In the genomic region with DNA sequence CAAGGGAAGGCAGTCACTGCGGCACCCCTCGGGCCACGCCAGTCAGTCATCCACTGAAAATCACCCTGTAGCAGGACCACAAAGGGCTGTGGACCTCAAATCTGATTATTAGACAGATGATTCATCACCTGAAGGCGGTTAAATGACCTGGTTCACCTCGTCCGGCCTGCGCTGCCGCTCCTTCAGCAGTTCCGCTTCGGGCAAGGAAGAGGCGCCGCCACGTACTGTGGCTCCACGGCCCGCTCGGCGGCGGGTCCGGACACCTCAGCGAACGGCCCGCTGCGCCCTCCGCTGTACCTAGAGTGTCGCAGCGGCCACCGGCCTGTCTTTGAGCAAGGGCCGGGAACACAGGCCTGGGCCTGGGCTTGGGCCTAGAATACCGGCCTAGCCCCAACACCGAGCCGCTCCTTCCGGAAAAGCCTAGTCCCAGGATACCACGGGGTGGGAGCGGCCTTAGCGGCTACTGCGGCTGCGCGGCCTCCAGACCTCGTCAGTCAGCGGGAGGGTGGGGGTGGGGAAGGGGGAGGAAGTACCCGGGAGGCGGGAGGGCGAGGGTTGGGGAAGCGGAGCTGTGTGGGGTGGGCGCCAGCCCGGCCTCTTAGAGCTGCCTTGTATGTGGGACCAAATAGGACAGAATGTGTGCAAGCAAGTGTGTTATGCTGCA, we compare ENCODE assay signal across 8 cellular contexts. TPM values are rescaled to one million over a fixed set of nuclear protein-coding genes. Genes with fewer than 3 reads are reported as not detected.
A peak's percentile ranks its signal among the peaks of the same experiment; 100 is the strongest.
DNase-seq lines count a peak whose midpoint lies in the region; ATAC-seq and TF ChIP-seq lines count a peak whose summit lies in the region.

A gene with protein sequence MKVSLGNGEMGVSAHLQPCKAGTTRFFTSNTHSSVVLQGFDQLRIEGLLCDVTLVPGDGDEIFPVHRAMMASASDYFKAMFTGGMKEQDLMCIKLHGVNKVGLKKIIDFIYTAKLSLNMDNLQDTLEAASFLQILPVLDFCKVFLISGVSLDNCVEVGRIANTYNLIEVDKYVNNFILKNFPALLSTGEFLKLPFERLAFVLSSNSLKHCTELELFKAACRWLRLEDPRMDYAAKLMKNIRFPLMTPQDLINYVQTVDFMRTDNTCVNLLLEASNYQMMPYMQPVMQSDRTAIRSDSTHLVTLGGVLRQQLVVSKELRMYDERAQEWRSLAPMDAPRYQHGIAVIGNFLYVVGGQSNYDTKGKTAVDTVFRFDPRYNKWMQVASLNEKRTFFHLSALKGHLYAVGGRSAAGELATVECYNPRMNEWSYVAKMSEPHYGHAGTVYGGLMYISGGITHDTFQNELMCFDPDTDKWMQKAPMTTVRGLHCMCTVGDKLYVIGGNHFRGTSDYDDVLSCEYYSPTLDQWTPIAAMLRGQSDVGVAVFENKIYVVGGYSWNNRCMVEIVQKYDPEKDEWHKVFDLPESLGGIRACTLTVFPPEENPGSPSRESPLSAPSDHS (minus strand): TSS at position 436 of the 664 bp plus-strand sequence. CDS start 545 bp downstream, outside the sequence.

- H3K27me3 Mint-ChIP-seq in activated CD8-positive, alpha-beta T cell treated with anti-CD3 and anti-CD28 coated beads for 36 hours: no peaks in the 10 kb centered on the region

- H3K9me3 ChIP-seq in lung (ENCODE audit: control insufficient read depth in 2 of 2, insufficient read depth in 1 of 2, low read length in 1 of 2): no peaks in the 10 kb centered on the region

- H3K4me3 Mint-ChIP-seq in activated CD8-positive, alpha-beta T cell treated with anti-CD3 and anti-CD28 coated beads for 36 hours: peak within 1 kb of the TSS; percentile 89

- peaks cover 4 to 24% of the 10 kb centered on the region in 2 donors for H3K4me1 ChIP-seq in lung (ENCODE audit: control insufficient read depth in 2 of 2, insufficient read depth in 2 of 2, low read length in 2 of 2)

- POLR2A ChIA-PET in activated CD8-positive, alpha-beta T cell treated with anti-CD3 and anti-CD28 coated beads for 36 hours (lab: Charles Lee): interaction anchor here (0.6 to 1.2 kb wide), 4 partner anchors 43 to 127 kb away, joined by 3 to 5 read pairs (median 3); no protein-coding TSS in a partner anchor

- intact Hi-C loops in activated CD8-positive, alpha-beta T cell treated with anti-CD3 and anti-CD28 coated beads for 36 hours (cut with micrococcal nuclease): no loop called here

- peaks cover 0 to 1% of the 10 kb centered on the region in 2 donors for H3K36me3 ChIP-seq in lung (ENCODE audit: control insufficient read depth in 2 of 2, insufficient read depth in 2 of 2, low read length in 2 of 2)

- TF ChIP-seq CTCF in activated CD8-positive, alpha-beta T cell treated with anti-CD3 and anti-CD28 coated beads for 36 hours (IDR thresholded peaks at IDR 0.05): no peak
- TF ChIP-seq CTCF in lung (IDR thresholded peaks at IDR 0.05; ENCODE audit: control extremely low read depth, extremely low read depth): no peak

- H3K27ac ChIP-seq in lung (ENCODE audit: low read depth in 1 of 2, low read length in 1 of 2): peak within 1 kb of the TSS; percentile 95 to 100

- peaks cover 25% of the 10 kb centered on the region for H3K36me3 Mint-ChIP-seq in activated CD8-positive, alpha-beta T cell treated with anti-CD3 and anti-CD28 coated beads for 36 hours (ENCODE audit: low read depth)

- no peaks in the 10 kb centered on the region for H3K27me3 ChIP-seq in lung (ENCODE audit: control insufficient read depth, insufficient read depth)

- peak within 1 kb of the TSS; percentile 89 for H3K27ac Mint-ChIP-seq in activated CD8-positive, alpha-beta T cell treated with anti-CD3 and anti-CD28 coated beads for 36 hours

- peaks cover 2% of the 10 kb centered on the region for H3K9me3 Mint-ChIP-seq in activated CD8-positive, alpha-beta T cell treated with anti-CD3 and anti-CD28 coated beads for 36 hours

- ATAC-seq in GM19043 (IDR thresholded peaks at IDR 0.05; ENCODE audit: low read depth, unreplicated experiment): peak; percentile 86
- ATAC-seq in HG03378 (IDR thresholded peaks at IDR 0.05; ENCODE audit: unreplicated experiment): peak; percentile 84
- ATAC-seq in activated CD8-positive, alpha-beta T cell treated with anti-CD3 and anti-CD28 coated beads for 36 hours: peak; percentile 90
- ATAC-seq in lung (ENCODE audit: insufficient read depth, low FRiP score): peak; percentile 98

- H3K4me1 Mint-ChIP-seq in activated CD8-positive, alpha-beta T cell treated with anti-CD3 and anti-CD28 coated beads for 36 hours (ENCODE audit: low read depth): peaks cover 46% of the 10 kb centered on the region

- peak within 1 kb of the TSS; percentile 92 for H3K4me3 ChIP-seq in lung

- CTCF ChIA-PET in activated CD8-positive, alpha-beta T cell treated with anti-CD3 and anti-CD28 coated beads for 36 hours (lab: Charles Lee): interaction anchor here (0.7 to 8.2 kb wide), 13 partner anchors 9 to 460 kb away, joined by 3 to 150 read pairs (median 4); no protein-coding TSS in a partner anchor

- WGBS in lung, 2 donors: 0 to 1% methylated on average over 45 to 46 of the region's 46 CpGs

- DNase-seq in AG20443 (ENCODE audit: low spot score) (peak; percentile 99), NCI-H510A treated with DMSO at 0.1 percent for 48 hours (lab: John Stamatoyannopoulos, UW) (peak; percentile 67), lung (ENCODE audit: low spot score) (peak; percentile 93)
- peak; percentile 89 for DNase-seq in activated CD8-positive, alpha-beta T cell treated with anti-CD3 and anti-CD28 coated beads for 36 hours
- peak; percentile 78 for DNase-seq in effector CD4-positive, alpha-beta T cell
- peak; percentile 72 to 87 (median 81) for DNase-seq in stimulated activated CD4-positive, alpha-beta T cell treated with anti-CD3 and anti-CD28 coated beads, TNF-alpha, amount 100 ng/mL, for 24 hours (ENCODE audit: low read depth in 3 of 3)

RNA-seq across cellular contexts. Expression of the gene that starts here (rescaled TPM):
- 10 to 100 TPM; 15.6 to 15.8 TPM for total RNA-seq in activated CD8-positive, alpha-beta T cell treated with anti-CD3 and anti-CD28 coated beads for 36 hours
- total RNA-seq in lung: 10 to 100 TPM; 21.0 to 39.0 TPM
- polyA plus RNA-seq in lung: 10 to 100 TPM in 1 of 2 donors, 1 to 10 TPM in 1; 6.5 to 10.5 TPM

Comparison
In these comparisons a context has a peak if more than half of its experiments do, and no peak if none do; other contexts are left out.
1. Peak in every context shown above with its lines: DNase-seq, ATAC-seq, H3K4me3 ChIP-seq and H3K27ac ChIP-seq.